In genomic region chr14:101152855-101153254, GRCh38 we compare ENCODE assay signal across 19 cellular contexts.
"Had no signal": no experiment of that assay in that cellular context is flagged by ENCODE, and none has a peak within 500 bp of the region (broad histone marks: within the 10 kb centered on the region; RNA-seq: fewer than 3 reads in every experiment).

No MANE protein-coding gene starts in this region.

- H3K4me3 Mint-ChIP-seq: central memory CD8-positive, alpha-beta T cell; effector memory CD8-positive, alpha-beta T cell; endodermal cell; immature natural killer cell had no signal

- DNase-seq: cerebellar nuclear complex; colonic mucosa; dermis blood vessel endothelial cell; dorsolateral prefrontal cortex; effector CD4-positive, alpha-beta T cell; effector memory CD8-positive, alpha-beta T cell; endodermal cell; foreskin keratinocyte; heart left ventricle; hypothalamus; immature natural killer cell; left cardiac atrium; left lung; left ventricle myocardium superior; lower lobe of right lung; mesenchymal stem cell; midbrain had no signal

- H3K4me1 Mint-ChIP-seq: central memory CD8-positive, alpha-beta T cell; immature natural killer cell had no signal

- H3K27ac Mint-ChIP-seq: effector memory CD8-positive, alpha-beta T cell; endodermal cell; immature natural killer cell had no signal

- ATAC-seq: effector memory CD8-positive, alpha-beta T cell; foreskin keratinocyte; gastroesophageal sphincter; heart left ventricle; left cardiac atrium; left lung; left ventricle myocardium superior; lower lobe of right lung had no signal
